18 cellular contexts compared by ENCODE assay signal in the genomic region with DNA sequence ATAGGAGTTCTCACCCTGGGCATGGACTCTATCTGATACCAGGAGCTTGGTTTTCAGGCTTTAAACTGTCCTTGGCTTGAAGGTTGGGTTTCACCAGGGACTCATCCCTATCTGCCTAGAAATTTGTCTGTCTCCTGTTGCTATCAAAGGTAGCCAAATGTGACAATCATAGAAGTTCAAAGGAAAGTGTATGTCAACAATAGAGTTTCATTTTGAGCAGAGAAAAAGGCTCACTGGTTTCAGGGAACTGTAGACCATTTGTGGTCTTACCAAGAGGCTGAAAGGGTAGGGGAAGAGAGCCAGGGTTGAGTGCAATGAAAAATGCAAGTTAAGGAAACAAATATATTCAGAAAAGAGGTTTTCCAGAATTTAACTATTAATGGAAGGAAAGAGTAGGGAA.
A peak's percentile ranks its signal among the peaks of the same experiment; 100 is the strongest.
DNase-seq lines count a peak whose midpoint lies in the region; ATAC-seq, FAIRE-seq and TF ChIP-seq lines count a peak whose summit lies in the region.
"Had no signal": no experiment of that assay in that cellular context is flagged by ENCODE, and none has a peak within 500 bp of the region (broad histone marks: within the 10 kb centered on the region; RNA-seq: fewer than 3 reads in every experiment).

No MANE protein-coding gene starts in this region.

- H3K79me1 ChIP-seq in IMR-90 (ENCODE audit: low read depth in 1 of 2, low read length in 2 of 2) (no peaks in the 10 kb centered on the region), mesendoderm (ENCODE audit: low read length) (no peaks in the 10 kb centered on the region)

- in situ Hi-C loops in IMR-90 (cut with MboI; ENCODE audit: low sequenced_read_pairs) = no loop called here

- DNase-seq in IMR-90 (no peak), left lobe of liver (ENCODE audit: low spot score) (no peak), mesendoderm (no peak), AG20443 (ENCODE audit: low spot score) (no peak), NCI-H526 treated with DMSO at 0.1 percent for 48 hours (lab: John Stamatoyannopoulos, UW) (no peak), frontal cortex (ENCODE audit: low spot score in 2 of 2) (no peak)
- DNase-seq: 8988T; Calu3; CD8-positive, alpha-beta T cell; DMS79 treated with DMSO at 0.1 percent for 48 hours; GF-D8; GOT3; H7; HFFc6 had no signal

- no peak overlapping the region for H2AK9ac ChIP-seq in IMR-90 (replicated peaks; ENCODE audit: low read depth, low read length, poor library complexity)

- H4K91ac ChIP-seq in IMR-90 (ENCODE audit: insufficient read depth, low read depth, low read length) = no peak overlapping the region

- POLR2A ChIA-PET in IMR-90 (lab: Charles Lee; ENCODE audit: unreplicated experiment) = no interaction called here

- FAIRE-seq in frontal cortex (lab: Jason Lieb, UNC) = no peak

- H2AFZ ChIP-seq in IMR-90 (replicated peaks; ENCODE audit: low read length, poor library complexity) = no peak overlapping the region

- H3K4me2 ChIP-seq in IMR-90 (ENCODE audit: low read depth, low read length) (no peak overlapping the region), mesendoderm (ENCODE audit: low read length) (no peak overlapping the region)
- H3K4me2 ChIP-seq: BLaER1 treated with 17β-estradiol and CSF1 and Interleukin-3, amounts not matched to agents 10 nM and 100 nM had no signal

- H3K27me3 ChIP-seq in IMR-90 (ENCODE audit: control insufficient read depth, insufficient read depth, low read length) (no peaks in the 10 kb centered on the region), mesendoderm (ENCODE audit: insufficient read depth, low read length, poor library complexity) (no peaks in the 10 kb centered on the region)
- H3K27me3 ChIP-seq: BLaER1 treated with 17β-estradiol and CSF1 and Interleukin-3, amounts not matched to agents 10 nM and 100 nM had no signal

- H3K18ac ChIP-seq in IMR-90 (ENCODE audit: low read depth, low read length) = no peak overlapping the region; the same call in 1 of the 2 replicates
- H3K18ac ChIP-seq in mesendoderm (ENCODE audit: low read length) = no peak overlapping the region

- H4K8ac ChIP-seq in IMR-90 (ENCODE audit: low read depth in 2 of 2, low read length in 2 of 2) = no peak overlapping the region
- peak overlapping the region; percentile 14 for H4K8ac ChIP-seq in mesendoderm (ENCODE audit: low read depth, low read length)

- H2BK15ac ChIP-seq in IMR-90 (ENCODE audit: low read depth, low read length) (peak overlapping the region; percentile 68; the same call in 2 of the 3 replicates), mesendoderm (replicated peaks; ENCODE audit: low read depth) (no peak overlapping the region)

- H3K9ac ChIP-seq in IMR-90 (ENCODE audit: low read depth, low read length) (no peak overlapping the region), mesendoderm (ENCODE audit: low read length) (no peak overlapping the region)
- H3K9ac ChIP-seq: BLaER1 treated with 17β-estradiol and CSF1 and Interleukin-3, amounts not matched to agents 10 nM and 100 nM had no signal

- no peak overlapping the region for H3K56ac ChIP-seq in IMR-90 (ENCODE audit: extremely low read depth, insufficient read depth, low read length)
- no peak overlapping the region for H3K56ac ChIP-seq in mesendoderm (ENCODE audit: low read length)

- H3K9me1 ChIP-seq in IMR-90 (ENCODE audit: insufficient read depth, low read length) = no peaks in the 10 kb centered on the region

- peak overlapping the region; percentile 18; the same call in 1 of the 2 replicates for H2BK120ac ChIP-seq in IMR-90 (ENCODE audit: low read depth, low read length)
- H2BK120ac ChIP-seq in mesendoderm (ENCODE audit: low read depth, low read length) = no peak overlapping the region

- H3K4me3 ChIP-seq in IMR-90 (ENCODE audit: insufficient read depth, low read depth, low read length) (no peak overlapping the region), mesendoderm (ENCODE audit: low read length) (no peak overlapping the region)
- H3K4me3 ChIP-seq: BLaER1 treated with 17β-estradiol and CSF1 and Interleukin-3, amounts not matched to agents 10 nM and 100 nM had no signal

- ATAC-seq in IMR-90 (ENCODE audit: low read depth) = no peak
- peak; percentile 63 for ATAC-seq in left lobe of liver
- ATAC-seq in GM18520 (IDR thresholded peaks at IDR 0.05; ENCODE audit: unreplicated experiment) = no peak
- ATAC-seq: CD8-positive, alpha-beta T cell; HCT116 had no signal

- no peak for TF ChIP-seq CTCF in IMR-90 (conservative IDR thresholded peaks at IDR 0.05; ENCODE audit: low read depth, low read length)

- no peak overlapping the region for H3K14ac ChIP-seq in IMR-90 (replicated peaks; ENCODE audit: low read depth, low read length)

- dilution Hi-C loops in IMR-90 (cut with HindIII; ENCODE audit: low sequenced_read_pairs, unreplicated experiment) = no loop called here

- TF ChIP-seq RAD21 in IMR-90 (IDR thresholded peaks at IDR 0.05; ENCODE audit: low read length) = no peak

- H2AK5ac ChIP-seq in IMR-90 (ENCODE audit: low read depth, low read length) (no peak overlapping the region), mesendoderm (ENCODE audit: low read length) (no peak overlapping the region)

- H3K4ac ChIP-seq in IMR-90 (ENCODE audit: low read depth, low read length) (no peak overlapping the region), mesendoderm (ENCODE audit: low read depth, low read length) (no peak overlapping the region)

- H3K9me3 ChIP-seq in IMR-90 (ENCODE audit: control insufficient read depth, insufficient read depth, low read length) = peaks cover 16% of the 10 kb centered on the region

- BruUV-seq in IMR-90 (replicated peaks; lab: Mats Ljungman, UMichigan) = no TSS peak

- H2BK20ac ChIP-seq in IMR-90 (ENCODE audit: low read depth, low read length) = peak overlapping the region; percentile 28; the same call in 1 of the 2 replicates

- H2BK5ac ChIP-seq in IMR-90 (ENCODE audit: low read depth, low read length, poor library complexity, severe bottlenecking) (no peak overlapping the region), mesendoderm (ENCODE audit: low read length) (no peak overlapping the region)

- CTCF ChIA-PET in IMR-90 (lab: Yijun Ruan, JAX) = no interaction called here

- H3K27ac ChIP-seq in IMR-90 (ENCODE audit: insufficient read depth, low read length) (no peak overlapping the region), mesendoderm (ENCODE audit: low read depth, low read length) (no peak overlapping the region)
- H3K27ac ChIP-seq: BLaER1 treated with 17β-estradiol and CSF1 and Interleukin-3, amounts not matched to agents 10 nM and 100 nM; HL-60 had no signal

- H3K23ac ChIP-seq in IMR-90 (ENCODE audit: low read depth, low read length) (no peak overlapping the region), mesendoderm (ENCODE audit: low read length) (no peak overlapping the region)

- H4K5ac ChIP-seq in IMR-90 (ENCODE audit: low read depth, low read length) (no peak overlapping the region; the same call in 1 of the 2 replicates), mesendoderm (ENCODE audit: low read length) (no peak overlapping the region)

- no peak for TF ChIP-seq POLR2A in IMR-90 (IDR thresholded peaks at IDR 0.05; ENCODE audit: low read depth, low read length)

- no peaks in the 10 kb centered on the region for H4K20me1 ChIP-seq in IMR-90 (ENCODE audit: insufficient read depth, low read length)
- H4K20me1 ChIP-seq: BLaER1 treated with 17β-estradiol and CSF1 and Interleukin-3, amounts not matched to agents 10 nM and 100 nM had no signal

- intact Hi-C loops in IMR-90 (cut with micrococcal nuclease) = loop anchor here (5.0 kb wide), 1 partner anchor 1221 kb away; no protein-coding TSS in a partner anchor

- peaks cover 4% of the 10 kb centered on the region for H3K4me1 ChIP-seq in IMR-90 (ENCODE audit: control insufficient read depth, insufficient read depth, low read length)
- H3K4me1 ChIP-seq in mesendoderm (ENCODE audit: control insufficient read depth, low read depth, low read length) = no peaks in the 10 kb centered on the region

- H3K79me2 ChIP-seq in mesendoderm (ENCODE audit: control insufficient read depth, insufficient read depth, low read length) = no peaks in the 10 kb centered on the region

- no peaks in the 10 kb centered on the region for H3K36me3 ChIP-seq in IMR-90 (ENCODE audit: control insufficient read depth, insufficient read depth, low read length)
- no peaks in the 10 kb centered on the region for H3K36me3 ChIP-seq in mesendoderm (ENCODE audit: control insufficient read depth, insufficient read depth, low read length)
- H3K36me3 ChIP-seq: BLaER1 treated with 17β-estradiol and CSF1 and Interleukin-3, amounts not matched to agents 10 nM and 100 nM had no signal

TF ChIP-seq in IMR-90, 13 proteins besides CTCF, POLR2A, EP300 and RAD21 (continues in another document):
- TF ChIP-seq FOS (IDR thresholded peaks at IDR 0.05; ENCODE audit: low read depth, low read length) (no peak), BHLHE40 (IDR thresholded peaks at IDR 0.05; ENCODE audit: low read depth, low read length) (no peak), MAZ (IDR thresholded peaks at IDR 0.05; ENCODE audit: borderline replicate concordance, low read depth, low read length) (no peak), CEBPB (IDR thresholded peaks at IDR 0.05; ENCODE audit: low read depth, low read length) (no peak), CHD1 (IDR thresholded peaks at IDR 0.05; ENCODE audit: low read depth, low read length) (no peak), SMC3 (IDR thresholded peaks at IDR 0.05; ENCODE audit: low read depth, low read length) (no peak), NFE2L2 (IDR thresholded peaks at IDR 0.05; ENCODE audit: low read depth, low read length) (no peak), RCOR1 (IDR thresholded peaks at IDR 0.05; ENCODE audit: insufficient replicate concordance, low read length) (no peak), RFX5 (IDR thresholded peaks at IDR 0.05; ENCODE audit: low read depth, low read length) (no peak), ELK1 (IDR thresholded peaks at IDR 0.05; ENCODE audit: borderline replicate concordance, low read depth, low read length) (no peak), MAFK (IDR thresholded peaks at IDR 0.05; ENCODE audit: low read depth, low read length) (no peak)
- TF ChIP-seq, protein P1, sequence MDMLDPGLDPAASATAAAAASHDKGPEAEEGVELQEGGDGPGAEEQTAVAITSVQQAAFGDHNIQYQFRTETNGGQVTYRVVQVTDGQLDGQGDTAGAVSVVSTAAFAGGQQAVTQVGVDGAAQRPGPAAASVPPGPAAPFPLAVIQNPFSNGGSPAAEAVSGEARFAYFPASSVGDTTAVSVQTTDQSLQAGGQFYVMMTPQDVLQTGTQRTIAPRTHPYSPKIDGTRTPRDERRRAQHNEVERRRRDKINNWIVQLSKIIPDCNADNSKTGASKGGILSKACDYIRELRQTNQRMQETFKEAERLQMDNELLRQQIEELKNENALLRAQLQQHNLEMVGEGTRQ (IDR thresholded peaks at IDR 0.05; ENCODE audit: low read depth, low read length) = no peak
